Comparison of ENCODE assay signal across 11 cellular contexts in the genomic region with DNA sequence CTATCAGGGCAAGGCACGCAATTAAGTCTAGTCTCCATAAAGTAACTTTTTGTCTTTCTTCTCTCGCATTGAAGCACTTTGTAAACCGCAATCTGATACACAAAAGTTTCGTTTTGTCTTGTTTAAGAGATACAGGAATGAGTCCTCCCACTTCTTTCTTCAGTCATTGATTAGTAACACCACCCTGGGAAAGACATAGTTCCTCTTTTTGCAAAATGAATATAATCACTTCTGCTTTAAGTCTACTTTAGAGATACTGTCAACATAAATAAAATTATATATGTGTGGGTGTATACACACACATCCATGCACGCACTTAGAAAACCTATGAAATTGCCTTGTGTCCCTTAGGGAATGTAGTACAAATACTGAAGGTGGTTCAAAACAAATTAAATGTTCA. TPM values are rescaled to one million over a fixed set of nuclear protein-coding genes. Genes with fewer than 3 reads are reported as not detected.
DNase-seq lines count a peak whose midpoint lies in the region; ATAC-seq, FAIRE-seq and TF ChIP-seq lines count a peak whose summit lies in the region.
"Had no signal": no experiment of that assay in that cellular context is flagged by ENCODE, and none has a peak within 500 bp of the region (broad histone marks: within the 10 kb centered on the region; RNA-seq: fewer than 3 reads in every experiment).

No MANE protein-coding gene starts in this region.

- ATAC-seq in GM19455 (IDR thresholded peaks at IDR 0.05; ENCODE audit: unreplicated experiment): peak; percentile 86
- peak; percentile 79 for ATAC-seq in HG03039 (IDR thresholded peaks at IDR 0.05; ENCODE audit: unreplicated experiment)

- peak; percentile 97 for FAIRE-seq in GM12891 (lab: Jason Lieb, UNC)

- DNase-seq in GM12891 (ENCODE audit: insufficient read length, low spot score) (no peak), NOMO-1 treated with DMSO at 0.1 percent for 48 hours (lab: John Stamatoyannopoulos, UW; ENCODE audit: unreplicated experiment) (peak; percentile 97), NCI-H510A (lab: John Stamatoyannopoulos, UW) (no peak), LoVo (ENCODE audit: low spot score) (no peak), NCI-H187 (lab: John Stamatoyannopoulos, UW) (no peak)
- no peak for DNase-seq in activated CD4-positive, alpha-beta T cell treated with anti-CD3 and anti-CD28 coated beads, Interleukin-2, amount 50 U/mL, for 48 hours
- DNase-seq: NCI-H1048; SJCRH30; stimulated activated CD4-positive, alpha-beta T cell treated with anti-CD3 and anti-CD28 coated beads, Interleukin-4, amount 100 ng/mL, for 24 hours had no signal

- TF ChIP-seq POLR2A in GM12891 (IDR thresholded peaks at IDR 0.05; ENCODE audit: low read depth, low read length): no peak

TF ChIP-seq in GM12891, 5 proteins besides CTCF, POLR2A, EP300 and RAD21:
- TF ChIP-seq POU2F2 (IDR thresholded peaks at IDR 0.05; ENCODE audit: low read depth, low read length) (no peak), SPI1 (IDR thresholded peaks at IDR 0.05; ENCODE audit: low read depth, low read length) (peak; percentile 87), TAF1 (IDR thresholded peaks at IDR 0.05; ENCODE audit: low read depth, low read length) (no peak)

RNA-seq across cellular contexts. Expression of a gene that starts 11.7 kb away (rescaled TPM):
- polyA plus RNA-seq in GM12891 (2012; ENCODE audit: low read depth, missing spikeins): 3.4 TPM
